11 cellular contexts compared by ENCODE assay signal in genomic region chr7:101108330-101108857, GRCh38. TPM values are rescaled to one million over a fixed set of nuclear protein-coding genes. Genes with fewer than 3 reads are reported as not detected.
DNase-seq lines count a peak whose midpoint lies in the region; ATAC-seq and TF ChIP-seq lines count a peak whose summit lies in the region.
"Had no signal": no experiment of that assay in that cellular context is flagged by ENCODE, and none has a peak within 500 bp of the region (broad histone marks: within the 10 kb centered on the region; RNA-seq: fewer than 3 reads in every experiment).

No MANE protein-coding gene starts in this region.

- H3K36me3 ChIP-seq in OCI-LY7 (ENCODE audit: insufficient read depth, low read length) = no peaks in the 10 kb centered on the region

- H3K9me3 Mint-ChIP-seq in nephron progenitor cell = no peaks in the 10 kb centered on the region
- H3K9me3 Mint-ChIP-seq: activated naive CD4-positive, alpha-beta T cell treated with anti-CD3 and anti-CD28 coated beads for 36 hours had no signal

- H3K79me2 ChIP-seq in OCI-LY7 (ENCODE audit: insufficient read depth, low read depth, low read length) = no peaks in the 10 kb centered on the region

- no TSS peak for BruUV-seq in OCI-LY7 (replicated peaks; lab: Mats Ljungman, UMichigan)

- DNase-seq in Daoy (ENCODE audit: low read depth) = peak; percentile 93
- DNase-seq in NOMO-1 treated with dmso at 0.1 percent for 144 hours (lab: John Stamatoyannopoulos, UW; ENCODE audit: unreplicated experiment) = peak; percentile 49
- DNase-seq in nephron progenitor cell = peak; percentile 21
- DNase-seq in activated gamma-delta T cell treated with Interleukin-2 at 50 U/mL for 16 hours = no peak
- no peak for DNase-seq in activated effector memory CD4-positive, alpha-beta T cell treated with Interleukin-2 at 50 U/mL for 16 hours
- no peak for DNase-seq in OCI-LY7 (ENCODE audit: low spot score)
- DNase-seq in mucosa of gallbladder (ENCODE audit: low spot score) = no peak
- DNase-seq: activated naive CD4-positive, alpha-beta T cell treated with anti-CD3 and anti-CD28 coated beads for 36 hours; stimulated activated CD4-positive, alpha-beta T cell treated with anti-CD3 and anti-CD28 coated beads, Interleukin-12 subunit alpha, Interleukin-12 subunit beta, amount 100 ng/mL, for 4 hours had no signal

- no peaks in the 10 kb centered on the region for H3K9me3 ChIP-seq in OCI-LY7 (ENCODE audit: low read length)

- H3K27ac ChIP-seq in OCI-LY7 (ENCODE audit: low read depth, low read length, poor library complexity, severe bottlenecking) = no peak overlapping the region

- H4K20me1 ChIP-seq in OCI-LY7 (ENCODE audit: insufficient read depth, low read length) = no peaks in the 10 kb centered on the region

- CTCF ChIA-PET in OCI-LY7 (lab: Charles Lee; ENCODE audit: unreplicated experiment) = no interaction called here

- intact Hi-C loops in OCI-LY7 (cut with micrococcal nuclease; ENCODE audit: unreplicated experiment) = no loop called here

- TF ChIP-seq CTCF in nephron progenitor cell (IDR thresholded peaks at IDR 0.05) (no peak), OCI-LY7 (conservative IDR thresholded peaks at IDR 0.05; ENCODE audit: low read length) (no peak)

- no peak overlapping the region for H2AFZ ChIP-seq in OCI-LY7 (ENCODE audit: low read length)

- no peaks in the 10 kb centered on the region for H3K36me3 Mint-ChIP-seq in nephron progenitor cell (ENCODE audit: low read depth)

- H3K4me3 Mint-ChIP-seq in nephron progenitor cell = no peak overlapping the region
- H3K4me3 Mint-ChIP-seq: activated naive CD4-positive, alpha-beta T cell treated with anti-CD3 and anti-CD28 coated beads for 36 hours had no signal

- no peaks in the 10 kb centered on the region for H3K9me2 ChIP-seq in OCI-LY7 (ENCODE audit: insufficient read depth, low read length)

- H3K27ac Mint-ChIP-seq in nephron progenitor cell = no peak overlapping the region
- H3K27ac Mint-ChIP-seq: activated naive CD4-positive, alpha-beta T cell treated with anti-CD3 and anti-CD28 coated beads for 36 hours had no signal

- peaks cover 19% of the 10 kb centered on the region for H3K4me1 Mint-ChIP-seq in nephron progenitor cell

- no peaks in the 10 kb centered on the region for H3K4me1 ChIP-seq in OCI-LY7 (ENCODE audit: insufficient read depth, low read length, poor library complexity, severe bottlenecking)

- no peak overlapping the region for H3K4me3 ChIP-seq in OCI-LY7 (ENCODE audit: low read depth, low read length, poor library complexity, severe bottlenecking)

- peaks cover 3% of the 10 kb centered on the region for H3K27me3 Mint-ChIP-seq in nephron progenitor cell (ENCODE audit: low read depth, poor library complexity)

- no peak overlapping the region for H3K4me2 ChIP-seq in OCI-LY7 (ENCODE audit: low read length)

- POLR2A ChIA-PET in OCI-LY7 (lab: Charles Lee) = no interaction called here

- peak; percentile 53 for ATAC-seq in esophagus mucosa

RNA-seq across cellular contexts. Expression of gene SERPINE1, which starts 18.5 kb away (rescaled TPM):
- 674 and 845 TPM in 2 replicates for total RNA-seq in Daoy (2014; rRNA removed; shearing (Covaris generic))
- total RNA-seq in esophagus mucosa = 5.3 TPM
- total RNA-seq in OCI-LY7 (2014; rRNA removed; shearing (Covaris generic)) = not detected in 2 replicates
- 0.30 and 0.42 TPM in 2 replicates for total RNA-seq in OCI-LY7 (2022)
- total RNA-seq in mucosa of gallbladder = 6.6 TPM
- total RNA-seq: SK-MEL-5 had no signal

RNA-seq across cellular contexts. Expression of gene TRIM56, which starts 23.1 kb away (rescaled TPM):
- total RNA-seq in Daoy (2014; rRNA removed; shearing (Covaris generic)) = 9.8 and 12.6 TPM in 2 replicates
- total RNA-seq in esophagus mucosa (14.3 TPM), OCI-LY7 (2022) (47.3 and 51.9 TPM in 2 replicates), mucosa of gallbladder (57.7 TPM)
- total RNA-seq in OCI-LY7 (2014; rRNA removed; shearing (Covaris generic)) = 15.6 and 16.7 TPM in 2 replicates

RNA-seq across cellular contexts. Expression of gene AP1S1, which starts 45.9 kb away (rescaled TPM):
- 320 and 364 TPM in 2 replicates for total RNA-seq in Daoy (2014; rRNA removed; shearing (Covaris generic))
- total RNA-seq in esophagus mucosa = 60.4 TPM
- 57.9 and 88.0 TPM in 2 replicates for total RNA-seq in OCI-LY7 (2014; rRNA removed; shearing (Covaris generic))
- total RNA-seq in OCI-LY7 (2022) = 58.3 and 67.3 TPM in 2 replicates
- total RNA-seq in mucosa of gallbladder = 63.9 TPM

RNA-seq across cellular contexts. Expression of gene VGF, which starts 57.0 kb away (rescaled TPM):
- total RNA-seq in Daoy (2014; rRNA removed; shearing (Covaris generic)) = 6.5 and 10.3 TPM in 2 replicates
- total RNA-seq in esophagus mucosa (not detected), OCI-LY7 (2022) (1.5 TPM in 2 replicates), mucosa of gallbladder (0.29 TPM)
- not detected in 2 replicates for total RNA-seq in OCI-LY7 (2014; rRNA removed; shearing (Covaris generic))
- total RNA-seq: activated naive CD4-positive, alpha-beta T cell treated with anti-CD3 and anti-CD28 coated beads for 36 hours had no signal

Comparison
In these comparisons a context has a peak if more than half of its experiments do, and no peak if none do; other contexts are left out.
1. DNase-seq: peak in Daoy (single experiment), NOMO-1 treated with dmso at 0.1 percent for 144 hours (single experiment) and nephron progenitor cell (single experiment); none in activated gamma-delta T cell treated with Interleukin-2 at 50 U/mL for 16 hours (single experiment), activated effector memory CD4-positive, alpha-beta T cell treated with Interleukin-2 at 50 U/mL for 16 hours (single experiment), OCI-LY7 (single experiment) and mucosa of gallbladder (single experiment).
2. RNA of gene SERPINE1, which starts 18.5 kb away (total RNA-seq): 674 to 845 TPM in Daoy; 6.6 TPM in mucosa of gallbladder (single experiment), 5.3 TPM in esophagus mucosa (single experiment) and 0.30 to 0.42 TPM in OCI-LY7; every median in the first group is over 10 times any median in the second.